9 cellular contexts compared by ENCODE assay signal in the genomic region with DNA sequence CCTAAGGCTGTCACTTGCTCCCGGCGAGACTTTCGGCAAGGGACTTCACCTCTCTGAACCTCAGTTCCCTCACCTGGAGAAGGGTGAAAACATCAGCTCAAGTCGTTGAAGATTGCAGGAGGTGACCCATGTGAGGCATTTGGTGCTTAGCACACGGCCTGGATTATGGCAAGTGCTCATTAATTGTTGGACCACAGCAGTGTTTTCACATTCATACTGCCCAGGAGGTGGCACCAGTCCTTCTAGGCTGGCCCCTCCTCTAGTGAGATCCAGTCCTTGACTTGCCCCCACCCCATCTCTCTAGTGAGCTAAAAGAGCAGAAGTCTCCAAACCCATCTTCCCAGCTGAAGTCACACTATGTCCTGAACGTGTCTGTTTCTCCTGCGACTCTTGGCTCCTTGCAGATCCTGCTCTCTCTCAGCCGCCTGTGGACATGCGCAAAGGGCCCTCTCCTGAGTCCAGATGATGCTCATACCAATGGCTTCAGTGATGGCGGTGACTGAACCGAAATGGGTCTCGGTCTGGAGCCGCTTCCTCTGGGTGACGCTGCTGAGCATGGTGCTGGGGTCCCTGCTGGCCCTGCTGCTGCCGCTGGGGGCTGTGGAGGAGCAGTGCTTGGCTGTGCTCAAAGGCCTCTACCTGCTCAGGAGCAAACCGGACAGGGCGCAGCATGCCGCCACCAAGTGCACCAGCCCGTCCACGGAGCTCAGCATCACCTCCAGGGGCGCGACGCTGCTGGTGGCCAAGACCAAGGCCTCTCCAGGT. TPM values are rescaled to one million over a fixed set of nuclear protein-coding genes. Genes with fewer than 3 reads are reported as not detected.
A peak's percentile ranks its signal among the peaks of the same experiment; 100 is the strongest.
DNase-seq lines count a peak whose midpoint lies in the region; ATAC-seq and TF ChIP-seq lines count a peak whose summit lies in the region.
"Had no signal": no experiment of that assay in that cellular context is flagged by ENCODE, and none has a peak within 500 bp of the region (broad histone marks: within the 10 kb centered on the region; RNA-seq: fewer than 3 reads in every experiment).

No MANE protein-coding gene starts in this region.

- H3K79me2 ChIP-seq in SU-DHL-6 (ENCODE audit: insufficient read depth, low read length), result peaks cover 3% of the 10 kb centered on the region; the same call in 1 of the 2 replicates

- no peaks in the 10 kb centered on the region for H3K27me3 ChIP-seq in SU-DHL-6 (ENCODE audit: low read length)

- no peaks in the 10 kb centered on the region for H3K9me2 ChIP-seq in SU-DHL-6 (replicated peaks; ENCODE audit: insufficient read depth, low read length)

- H3F3A ChIP-seq in SU-DHL-6 (ENCODE audit: insufficient read depth), result peaks cover 15% of the 10 kb centered on the region

- CTCF ChIA-PET in AG04449 (lab: Yijun Ruan, JAX), result interaction anchor here (2.4 kb wide), 1 partner anchor 101 kb away, joined by 9 read pairs; no protein-coding TSS in a partner anchor

- no peak overlapping the region for H3K27ac ChIP-seq in SU-DHL-6 (ENCODE audit: low read depth, low read length)

- peak overlapping the region; percentile 72 for H3K4me2 ChIP-seq in SU-DHL-6 (ENCODE audit: low read depth, low read length, poor library complexity, severe bottlenecking)

- no peaks in the 10 kb centered on the region for H3K9me3 ChIP-seq in SU-DHL-6 (ENCODE audit: insufficient read depth, low read length)

- H4K20me1 ChIP-seq in SU-DHL-6 (ENCODE audit: low read depth, low read length), result no peaks in the 10 kb centered on the region

- H2AFZ ChIP-seq in SU-DHL-6 (ENCODE audit: low read depth, low read length, severe bottlenecking), result no peak overlapping the region

- peak overlapping the region; percentile 73; the same call in 1 of the 2 replicates for H3K9ac ChIP-seq in SU-DHL-6 (ENCODE audit: low read length)

- H3K36me3 ChIP-seq in SU-DHL-6 (ENCODE audit: low read length), result no peaks in the 10 kb centered on the region; the same call in 1 of the 2 replicates

- POLR2A ChIA-PET in AG04449 (lab: Yijun Ruan, JAX), result no interaction called here

- H3K4me3 ChIP-seq in AG04449 (ENCODE audit: low read depth, low read length) (peak overlapping the region; percentile 82; the same call in 1 of the 2 replicates), SU-DHL-6 (ENCODE audit: insufficient read depth, low read length, poor library complexity, severe bottlenecking) (no peak overlapping the region), fibroblast of the aortic adventitia (ENCODE audit: low read depth, low read length) (peak overlapping the region; percentile 91)

- no peak for ATAC-seq in HG03442 (IDR thresholded peaks at IDR 0.05; ENCODE audit: unreplicated experiment)
- ATAC-seq in GM18511 (IDR thresholded peaks at IDR 0.05; ENCODE audit: unreplicated experiment), result no peak

- TF ChIP-seq CTCF in AG04449 (IDR thresholded peaks at IDR 0.05; ENCODE audit: insufficient read depth, low read length, missing control alignments) (peak; percentile 3), SU-DHL-6 (IDR thresholded peaks at IDR 0.05; ENCODE audit: insufficient read depth, low read length, poor library complexity, severe bottlenecking) (no peak), fibroblast of the aortic adventitia (IDR thresholded peaks at IDR 0.05; ENCODE audit: insufficient read depth, low read length) (no peak)

- DNase-seq in AG04449 (ENCODE audit: low read depth, low spot score) (no peak), ELF-1 (ENCODE audit: low read depth, low spot score) (peak; percentile 27), fibroblast of the aortic adventitia (ENCODE audit: low read depth) (no peak), DMS79 treated with DMSO at 0.1 percent for 48 hours (lab: John Stamatoyannopoulos, UW) (no peak), nucleus accumbens (lab: John Stamatoyannopoulos, UW) (no peak)
- DNase-seq: stimulated activated CD4-positive, alpha-beta T cell treated with anti-CD3 and anti-CD28 coated beads, Interleukin-1b, Interleukin-23, amount 100 ng/mL, for 48 hours had no signal

RNA-seq across cellular contexts. Expression of gene FICD, which starts 1.6 kb away (rescaled TPM):
- total RNA-seq in fibroblast of the aortic adventitia (ENCODE audit: low replicate concordance), result 7.6 and 11.6 TPM in 2 replicates

RNA-seq across cellular contexts. Expression of gene SART3, which starts 44.3 kb away (rescaled TPM):
- 46.6 and 105 TPM in 2 replicates for total RNA-seq in fibroblast of the aortic adventitia (ENCODE audit: low replicate concordance)

RNA-seq across cellular contexts. Expression of gene ISCU, which starts 45.7 kb away (rescaled TPM):
- 136 TPM in 2 replicates for total RNA-seq in fibroblast of the aortic adventitia (ENCODE audit: low replicate concordance)
